ENCODE assay signal across 7 cellular contexts in the genomic region with DNA sequence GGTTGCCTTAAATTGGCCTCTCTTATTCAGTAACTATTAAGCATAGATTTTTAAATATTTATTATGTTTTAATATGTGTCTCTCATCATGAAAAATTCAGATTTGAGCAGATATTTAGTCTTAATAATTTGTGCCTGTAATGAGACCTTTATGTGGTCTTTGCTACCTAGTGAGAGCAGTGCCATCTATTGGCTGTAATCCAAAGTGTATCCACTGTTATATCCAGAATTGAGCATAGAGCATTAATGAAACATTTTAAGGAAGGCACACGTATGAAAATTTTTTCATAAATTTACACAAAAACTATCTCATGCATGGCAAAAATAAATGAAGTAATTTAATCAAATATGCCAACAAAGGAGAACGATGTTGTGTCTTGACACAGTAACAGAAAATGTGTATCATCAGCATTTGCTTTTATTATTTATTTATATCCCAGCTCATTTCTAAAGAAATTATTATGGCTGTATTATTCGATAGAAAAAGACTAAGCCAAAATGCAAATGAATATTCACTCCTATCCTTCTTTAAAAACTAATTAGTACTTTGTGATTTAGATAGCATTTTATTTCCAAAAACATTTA.
DNase-seq lines count a peak whose midpoint lies in the region; ATAC-seq and TF ChIP-seq lines count a peak whose summit lies in the region.

No MANE protein-coding gene starts in this region.

- no peaks in the 10 kb centered on the region for H3K9me3 Mint-ChIP-seq in chondrocyte (ENCODE audit: low read depth)
- no peaks in the 10 kb centered on the region for H3K9me3 Mint-ChIP-seq in stimulated activated naive CD8-positive, alpha-beta T cell treated with anti-CD3 and anti-CD28 coated beads, Interleukin-15, amount 100 ng/mL, for 72 hours

- H3K4me3 ChIP-seq in GM12864 (ENCODE audit: low read depth, low read length), result no peak overlapping the region

- H3K4me3 Mint-ChIP-seq in chondrocyte (ENCODE audit: unreplicated experiment), result no peak overlapping the region
- H3K4me3 Mint-ChIP-seq in stimulated activated naive CD8-positive, alpha-beta T cell treated with anti-CD3 and anti-CD28 coated beads, Interleukin-15, amount 100 ng/mL, for 72 hours, result no peak overlapping the region

- TF ChIP-seq CTCF in GM12864 (IDR thresholded peaks at IDR 0.05; ENCODE audit: low read depth, low read length, missing control alignments) (peak; percentile 52), chondrocyte (IDR thresholded peaks at IDR 0.05) (peak; percentile 85)

- no peaks in the 10 kb centered on the region for H3K4me1 Mint-ChIP-seq in chondrocyte (ENCODE audit: low read depth)
- H3K4me1 Mint-ChIP-seq in stimulated activated naive CD8-positive, alpha-beta T cell treated with anti-CD3 and anti-CD28 coated beads, Interleukin-15, amount 100 ng/mL, for 72 hours, result no peaks in the 10 kb centered on the region

- peak; percentile 48 for ATAC-seq in HG02623 (IDR thresholded peaks at IDR 0.05; ENCODE audit: unreplicated experiment)
- no peak for ATAC-seq in stimulated activated naive CD8-positive, alpha-beta T cell treated with anti-CD3 and anti-CD28 coated beads, Interleukin-15, amount 100 ng/mL, for 72 hours

- no peak overlapping the region for H3K27ac Mint-ChIP-seq in chondrocyte (ENCODE audit: unreplicated experiment)
- H3K27ac Mint-ChIP-seq in stimulated activated naive CD8-positive, alpha-beta T cell treated with anti-CD3 and anti-CD28 coated beads, Interleukin-15, amount 100 ng/mL, for 72 hours, result no peak overlapping the region

- H3K27me3 Mint-ChIP-seq in chondrocyte (ENCODE audit: low read depth), result no peaks in the 10 kb centered on the region
- no peaks in the 10 kb centered on the region for H3K27me3 Mint-ChIP-seq in stimulated activated naive CD8-positive, alpha-beta T cell treated with anti-CD3 and anti-CD28 coated beads, Interleukin-15, amount 100 ng/mL, for 72 hours

- DNase-seq in GM12864 (ENCODE audit: low read depth) (peak; percentile 7), NCI-H2196 (lab: John Stamatoyannopoulos, UW; ENCODE audit: unreplicated experiment) (peak; percentile 85), chondrocyte (ENCODE audit: low spot score) (no peak), retina (peak; percentile 39), occipital lobe (lab: John Stamatoyannopoulos, UW) (no peak)
- DNase-seq in stimulated activated naive CD8-positive, alpha-beta T cell treated with anti-CD3 and anti-CD28 coated beads, Interleukin-15, amount 100 ng/mL, for 72 hours, result no peak

- no peaks in the 10 kb centered on the region for H3K36me3 Mint-ChIP-seq in chondrocyte (ENCODE audit: low read depth)

Comparison
In these comparisons a context has a peak if more than half of its experiments do, and no peak if none do; other contexts are left out.
1. DNase-seq: peak in GM12864 (single experiment), NCI-H2196 (single experiment) and retina (single experiment); none in chondrocyte (single experiment), occipital lobe (single experiment) and stimulated activated naive CD8-positive, alpha-beta T cell treated with anti-CD3 and anti-CD28 coated beads, Interleukin-15, amount 100 ng/mL, for 72 hours (0 of 2).